In genomic region chr6:166777096-166777630, GRCh38 we compare ENCODE assay signal across 16 cellular contexts.
DNase-seq lines count a peak whose midpoint lies in the region; ATAC-seq, FAIRE-seq and TF ChIP-seq lines count a peak whose summit lies in the region.
"Had no signal": no experiment of that assay in that cellular context is flagged by ENCODE, and none has a peak within 500 bp of the region (broad histone marks: within the 10 kb centered on the region; RNA-seq: fewer than 3 reads in every experiment).

No MANE protein-coding gene starts in this region.

- H3K4me2 ChIP-seq in GM12878 (ENCODE audit: control insufficient read depth, insufficient read depth): no peak overlapping the region
- H3K4me2 ChIP-seq in MM.1S (ENCODE audit: low read depth, low read length): no peak overlapping the region
- H3K4me2 ChIP-seq: BLaER1 treated with 17β-estradiol and CSF1 and Interleukin-3, amounts not matched to agents 10 nM and 100 nM had no signal

- TF ChIP-seq EP300 in GM12878 (IDR thresholded peaks at IDR 0.05; ENCODE audit: borderline replicate concordance in 1 of 2, control insufficient read depth in 1 of 2, low read depth in 2 of 2, low read length in 2 of 2): no peak

- WGBS in GM12878 (ENCODE audit: insufficient coverage, insufficient replicate concordance, low lambda C conversion rate, missing lambda C conversion rate): 48% methylated on average over 14 of the region's 14 CpGs
- WGBS in lung, 2 donors: 72 to 80% methylated on average over 14 of the region's 14 CpGs
- WGBS in esophagus squamous epithelium, 2 donors: 77 to 80% methylated on average over 13 to 14 of the region's 14 CpGs

- H3K4me3 ChIP-seq in GM12878: no peak overlapping the region
- no peak overlapping the region for H3K4me3 ChIP-seq in lung
- H3K4me3 ChIP-seq in MM.1S (ENCODE audit: low read length): no peak overlapping the region
- H3K4me3 ChIP-seq in esophagus squamous epithelium: no peak overlapping the region
- H3K4me3 ChIP-seq: BLaER1 treated with 17β-estradiol and CSF1 and Interleukin-3, amounts not matched to agents 10 nM and 100 nM; GM23248 had no signal

- peak; percentile 1 to 9 for DNase-seq in activated T-cell treated with anti-CD3 and anti-CD28 coated beads, Interleukin-2, amount 50 U/mL, for 48 hours
- DNase-seq in activated T-cell treated with anti-CD3 and anti-CD28 coated beads for 4 hours (no peak), GM12878 (ENCODE audit: low read depth, low spot score) (no peak), lung (ENCODE audit: low spot score) (peak; percentile 17), MM.1S (no peak), GM12892 (ENCODE audit: insufficient read length) (no peak), esophagus squamous epithelium (lab: John Stamatoyannopoulos, UW) (no peak)
- DNase-seq: ACHN; CD4-positive, CD25-positive, alpha-beta regulatory T cell; DMS53; GF-D8; GM23248 had no signal

- SMC1A ChIA-PET in GM12878 (lab: Charles Lee; ENCODE audit: uncharacterized antibody, unreplicated experiment): interaction anchor here (1.4 to 8.8 kb wide), 2 partner anchors 11 to 211 kb away, joined by 3 to 57 read pairs; no protein-coding TSS in a partner anchor

- H3F3A ChIP-seq in MM.1S (ENCODE audit: insufficient read depth, low read length): no peaks in the 10 kb centered on the region

- TF ChIP-seq RAD21 in GM12878 (IDR thresholded peaks at IDR 0.05; ENCODE audit: insufficient read depth, low read depth, low read length): no peak

- FAIRE-seq in GM12878 (lab: Jason Lieb, UNC) (no peak), GM12892 (lab: Jason Lieb, UNC) (no peak)
- FAIRE-seq: H54 had no signal

- TF ChIP-seq POLR2A in GM12878 (IDR thresholded peaks at IDR 0.05; ENCODE audit: low read depth, low read length): no peak
- TF ChIP-seq POLR2A in GM12892 (IDR thresholded peaks at IDR 0.05; ENCODE audit: low read depth, low read length): no peak
- no peak for TF ChIP-seq POLR2A in esophagus squamous epithelium (IDR thresholded peaks at IDR 0.05)

- no peaks in the 10 kb centered on the region for H3K9me2 ChIP-seq in MM.1S (replicated peaks; ENCODE audit: insufficient read depth, low read length)

- in situ Hi-C loops in GM12878 (cut with MboI): loop anchor here (5.0 to 10.0 kb wide), 2 partner anchors 215 to 358 kb away; no protein-coding TSS in a partner anchor

- H4K20me1 ChIP-seq in GM12878 (ENCODE audit: control insufficient read depth, insufficient read depth) (no peaks in the 10 kb centered on the region), MM.1S (ENCODE audit: insufficient read depth, low read length) (no peaks in the 10 kb centered on the region)
- H4K20me1 ChIP-seq: BLaER1 treated with 17β-estradiol and CSF1 and Interleukin-3, amounts not matched to agents 10 nM and 100 nM had no signal

- H3K9me3 ChIP-seq in GM12878 (replicated peaks; ENCODE audit: control insufficient read depth, insufficient read depth, low read length): no peaks in the 10 kb centered on the region
- no peaks in the 10 kb centered on the region for H3K9me3 ChIP-seq in lung (ENCODE audit: control insufficient read depth in 2 of 2, insufficient read depth in 1 of 2, low read length in 1 of 2)
- H3K9me3 ChIP-seq in MM.1S (replicated peaks; ENCODE audit: insufficient read depth, low read length): no peaks in the 10 kb centered on the region
- no peaks in the 10 kb centered on the region for H3K9me3 ChIP-seq in esophagus squamous epithelium
- H3K9me3 ChIP-seq: BLaER1 treated with 17β-estradiol and CSF1 and Interleukin-3, amounts not matched to agents 10 nM and 100 nM had no signal

- RAD21 ChIA-PET in GM12878 (lab: Charles Lee; ENCODE audit: unreplicated experiment): interaction anchor here (1.0 to 2.7 kb wide), 2 partner anchors 213 to 364 kb away, joined by 3 to 19 read pairs; no protein-coding TSS in a partner anchor

- no peak for TF ChIP-seq CTCF in GM12878 (IDR thresholded peaks at IDR 0.05 in 2 of 3, conservative IDR thresholded peaks at IDR 0.05 in 1 of 3; ENCODE audit: control insufficient read depth in 2 of 3, extremely low read depth in 1 of 3, insufficient read depth in 1 of 3, low read depth in 3 of 3, low read length in 3 of 3)
- TF ChIP-seq CTCF in lung (IDR thresholded peaks at IDR 0.05; ENCODE audit: control extremely low read depth, extremely low read depth): no peak
- no peak for TF ChIP-seq CTCF in MM.1S (IDR thresholded peaks at IDR 0.05; ENCODE audit: low read length)
- no peak for TF ChIP-seq CTCF in esophagus squamous epithelium (IDR thresholded peaks at IDR 0.05)

- POLR2A ChIA-PET in GM12878 (lab: Charles Lee): no interaction called here

- H3K36me3 ChIP-seq in GM12878 (ENCODE audit: control insufficient read depth in 2 of 2, insufficient read depth in 2 of 2, low read length in 1 of 2) (no peaks in the 10 kb centered on the region), lung (ENCODE audit: control insufficient read depth in 2 of 2, insufficient read depth in 2 of 2, low read length in 2 of 2) (no peaks in the 10 kb centered on the region), MM.1S (replicated peaks; ENCODE audit: insufficient read depth, low read length) (no peaks in the 10 kb centered on the region), esophagus squamous epithelium (no peaks in the 10 kb centered on the region)
- H3K36me3 ChIP-seq: BLaER1 treated with 17β-estradiol and CSF1 and Interleukin-3, amounts not matched to agents 10 nM and 100 nM had no signal

- ATAC-seq in GM12878: no peak
- ATAC-seq in lung (ENCODE audit: insufficient read depth, low FRiP score): no peak
- ATAC-seq: HCT116 had no signal

- intact Hi-C loops in GM12878 (cut with micrococcal nuclease; ENCODE audit: unreplicated experiment) (loop anchor here (5.0 kb wide), 2 partner anchors 515 to 575 kb away; partner anchors contain the start of gene UNC93A), esophagus squamous epithelium (cut with DNase I) (loop anchor here (10.0 kb wide), 1 partner anchor 218 kb away; the partner anchor contains the start of gene CEP43)

- no peaks in the 10 kb centered on the region for H3K27me3 ChIP-seq in GM12878 (replicated peaks in 1 of 2; ENCODE audit: control insufficient read depth in 2 of 2, insufficient read depth in 2 of 2, low read length in 1 of 2)
- no peaks in the 10 kb centered on the region for H3K27me3 ChIP-seq in lung (ENCODE audit: control insufficient read depth, insufficient read depth)
- H3K27me3 ChIP-seq in MM.1S (replicated peaks; ENCODE audit: insufficient read depth, low read length): no peaks in the 10 kb centered on the region
- peaks cover 0 to 33% (median 0%) of the 10 kb centered on the region in 4 donors for H3K27me3 ChIP-seq in esophagus squamous epithelium
- H3K27me3 ChIP-seq: BLaER1 treated with 17β-estradiol and CSF1 and Interleukin-3, amounts not matched to agents 10 nM and 100 nM had no signal

- H3K27ac ChIP-seq in GM12878 (ENCODE audit: control insufficient read depth, insufficient read depth) (no peak overlapping the region), lung (ENCODE audit: low read depth in 1 of 2, low read length in 1 of 2) (no peak overlapping the region), MM.1S (ENCODE audit: low read length) (no peak overlapping the region), esophagus squamous epithelium (no peak overlapping the region)
- H3K27ac ChIP-seq: BLaER1 treated with 17β-estradiol and CSF1 and Interleukin-3, amounts not matched to agents 10 nM and 100 nM; GM23248; HL-60 had no signal

- H3K79me2 ChIP-seq in GM12878 (ENCODE audit: control insufficient read depth, insufficient read depth, low read length): no peaks in the 10 kb centered on the region
- H3K79me2 ChIP-seq in MM.1S (ENCODE audit: low read length): no peaks in the 10 kb centered on the region

- H3K9ac ChIP-seq in GM12878 (ENCODE audit: control insufficient read depth, insufficient read depth, low read length): no peak overlapping the region
- H3K9ac ChIP-seq in MM.1S (ENCODE audit: low read length): no peak overlapping the region
- H3K9ac ChIP-seq: BLaER1 treated with 17β-estradiol and CSF1 and Interleukin-3, amounts not matched to agents 10 nM and 100 nM; GM23248 had no signal

- BruUV-seq in GM12878 (replicated peaks; lab: Mats Ljungman, UMichigan): no TSS peak

- H3K4me1 ChIP-seq in GM12878 (ENCODE audit: control insufficient read depth, insufficient read depth, low read length) (no peaks in the 10 kb centered on the region), lung (ENCODE audit: control insufficient read depth in 2 of 2, insufficient read depth in 2 of 2, low read length in 2 of 2) (no peaks in the 10 kb centered on the region), MM.1S (ENCODE audit: low read length) (no peaks in the 10 kb centered on the region), esophagus squamous epithelium (peaks cover 0 to 7% (median 0%) of the 10 kb centered on the region in 3 donors)

- H2AFZ ChIP-seq in GM12878 (ENCODE audit: control insufficient read depth, low read depth, low read length): no peak overlapping the region
- no peak overlapping the region for H2AFZ ChIP-seq in MM.1S (ENCODE audit: low read length)
- H2AFZ ChIP-seq: GM23248 had no signal

- CTCF ChIA-PET in GM12878 (lab: Yijun Ruan, JAX): interaction anchor here (0.6 to 5.4 kb wide), 6 partner anchors 10 to 586 kb away, joined by 3 to 54 read pairs (median 10); no protein-coding TSS in a partner anchor

TF ChIP-seq in GM12878, 131 proteins besides CTCF, POLR2A, EP300 and RAD21:
- TF ChIP-seq SPI1 (IDR thresholded peaks at IDR 0.05; ENCODE audit: borderline replicate concordance, insufficient read depth, low read depth, low read length): peak; percentile 8; the same call in 1 of the 2 replicates
- TF ChIP-seq RB1 (IDR thresholded peaks at IDR 0.05; ENCODE audit: borderline replicate concordance): no peak
TF ChIP-seq in GM12878: peak in this region for 1.

Comparison
In these comparisons a context has a peak if more than half of its experiments do, and no peak if none do; other contexts are left out.
1. DNase-seq: peak in activated T-cell treated with anti-CD3 and anti-CD28 coated beads, Interleukin-2, amount 50 U/mL, for 48 hours (2 of 2) and lung (single experiment); none in activated T-cell treated with anti-CD3 and anti-CD28 coated beads for 4 hours (single experiment), GM12878 (single experiment), MM.1S (single experiment), GM12892 (single experiment) and esophagus squamous epithelium (single experiment).